8 cellular contexts compared by ENCODE assay signal in the genomic region with DNA sequence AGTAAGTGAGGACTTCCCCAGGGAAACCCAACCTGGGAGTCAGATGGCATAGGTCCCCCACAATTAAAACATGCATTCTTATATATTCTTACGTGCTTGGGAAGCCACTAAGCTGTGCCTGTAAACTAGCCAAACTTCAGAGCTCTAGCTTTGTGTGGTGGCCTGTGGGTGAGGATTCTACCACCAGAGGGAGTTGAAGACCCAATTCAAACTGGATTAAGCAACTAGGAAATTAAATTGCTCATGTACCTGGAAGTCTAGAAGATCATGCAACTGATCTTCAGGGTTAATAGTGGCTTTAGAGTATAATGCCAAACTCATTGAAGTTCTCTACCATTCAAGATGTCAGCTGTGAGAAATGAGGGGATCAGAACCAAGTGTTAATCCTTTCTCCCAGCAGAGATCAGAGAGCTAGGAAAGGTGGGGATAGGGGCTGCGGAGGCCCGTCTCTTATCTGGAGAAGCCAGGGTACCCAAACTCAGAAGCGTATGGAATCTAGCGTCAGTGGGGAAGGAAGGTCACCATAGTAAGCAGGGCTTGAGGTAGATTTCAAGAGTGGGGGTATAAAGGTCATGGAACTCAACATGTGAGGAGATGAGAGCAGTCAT. TPM values are rescaled to one million over a fixed set of nuclear protein-coding genes. Genes with fewer than 3 reads are reported as not detected.
DNase-seq lines count a peak whose midpoint lies in the region; ATAC-seq, FAIRE-seq and TF ChIP-seq lines count a peak whose summit lies in the region.

No MANE protein-coding gene starts in this region.

- H2AFZ ChIP-seq in HepG2 (ENCODE audit: low read length), result no peak overlapping the region

- in situ Hi-C loops in HepG2 (cut with HindIII; ENCODE audit: extremely low pct_ligation_motif_present, low pct_unique_long_range_greater_than_20kb), result loop anchor here (5.0 to 10.0 kb wide), 2 partner anchors 53 to 416 kb away; no protein-coding TSS in a partner anchor

- no peak for DNase-seq in Right ventricle myocardium superior
- no peak for DNase-seq in cardiac septum (ENCODE audit: low spot score)
- peak; percentile 31 to 63 (median 46) for DNase-seq in NCI-H1417 (lab: John Stamatoyannopoulos, UW)
- DNase-seq in astrocyte of the hippocampus (ENCODE audit: low read depth, low spot score), result peak; percentile 69
- DNase-seq in HepG2 (ENCODE audit: low spot score), result no peak
- DNase-seq in NCI-H128 (lab: John Stamatoyannopoulos, UW; ENCODE audit: unreplicated experiment), result no peak
- no peak for DNase-seq in mesenteric fat pad (ENCODE audit: low spot score)

- H3K27ac ChIP-seq in HepG2 (ENCODE audit: extremely low read length, insufficient read depth, low read length), result no peak overlapping the region

- POLR2A ChIA-PET in HepG2 (lab: Yijun Ruan, JAX), result no interaction called here

- H3K27me3 ChIP-seq in HepG2 (ENCODE audit: control insufficient read depth in 1 of 2, insufficient read depth in 2 of 2, low read length in 2 of 2), result no peaks in the 10 kb centered on the region

- no peak overlapping the region for H3K4me2 ChIP-seq in HepG2 (ENCODE audit: low read depth, low read length)

- intact Hi-C loops in Right ventricle myocardium superior (cut with DNase I), result loop anchor here (5.0 kb wide), 1 partner anchor 413 kb away; no protein-coding TSS in a partner anchor
- intact Hi-C loops in cardiac septum (cut with DNase I), result no loop called here
- intact Hi-C loops in HepG2 (cut with micrococcal nuclease; ENCODE audit: unreplicated experiment), result loop anchor here (1.0 kb wide), 1 partner anchor 1386 kb away; no protein-coding TSS in a partner anchor

- no peak overlapping the region for H3K4me3 ChIP-seq in HepG2 (replicated peaks in 1 of 3; ENCODE audit: insufficient read depth in 1 of 3, low read depth in 2 of 3, low read length in 3 of 3)

- no TSS peak for BruUV-seq in HepG2 (replicated peaks; lab: Mats Ljungman, UMichigan)

- CTCF ChIA-PET in HepG2 (lab: Yijun Ruan, JAX; ENCODE audit: low intra/inter-chr PET ratio, low total read pairs), result interaction anchor here (1.0 to 2.5 kb wide), 4 partner anchors 53 to 1386 kb away, joined by 3 to 18 read pairs (median 4); no protein-coding TSS in a partner anchor

- H4K20me1 ChIP-seq in HepG2 (ENCODE audit: insufficient read depth, low read length), result no peaks in the 10 kb centered on the region

- peak; percentile 51 for TF ChIP-seq CTCF in HepG2 (CRISPR knock-in tag; IDR thresholded peaks at IDR 0.05)

- TF ChIP-seq EP300 in HepG2 (IDR thresholded peaks at IDR 0.05; ENCODE audit: low read depth in 2 of 2, low read length in 2 of 2) (no peak), HepG2 (CRISPR knock-in tag; IDR thresholded peaks at IDR 0.05; ENCODE audit: borderline replicate concordance) (no peak)

- peak; percentile 55 for ATAC-seq in Right ventricle myocardium superior (ENCODE audit: poor library complexity)
- peak; percentile 92 for ATAC-seq in HepG2
- no peak for ATAC-seq in GM21526 (IDR thresholded peaks at IDR 0.05; ENCODE audit: low FRiP score, unreplicated experiment)

- no peaks in the 10 kb centered on the region for H3K79me2 ChIP-seq in HepG2 (ENCODE audit: insufficient read depth, low read length)

- 2% methylated on average over 5 of the region's 5 CpGs for WGBS in HepG2 (ENCODE audit: low lambda C conversion rate)

- peak; percentile 87 for FAIRE-seq in HepG2 (lab: Jason Lieb, UNC)

- no peak overlapping the region for H3K9ac ChIP-seq in HepG2 (ENCODE audit: insufficient read depth, low read depth, low read length)

- H3K4me1 ChIP-seq in HepG2 (ENCODE audit: insufficient read depth, low read length), result no peaks in the 10 kb centered on the region

- H3K36me3 ChIP-seq in HepG2 (replicated peaks in 1 of 2; ENCODE audit: control insufficient read depth in 1 of 2, insufficient read depth in 2 of 2, low read length in 2 of 2), result no peaks in the 10 kb centered on the region

- TF ChIP-seq RAD21 in HepG2 (CRISPR knock-in tag; IDR thresholded peaks at IDR 0.05), result no peak

- no peak for TF ChIP-seq POLR2A in HepG2 (IDR thresholded peaks at IDR 0.05; ENCODE audit: insufficient read depth in 1 of 2, low read depth in 2 of 2, low read length in 2 of 2)

- no peaks in the 10 kb centered on the region for H3K9me3 ChIP-seq in HepG2 (ENCODE audit: low read length)

TF ChIP-seq in HepG2, 621 proteins besides CTCF, POLR2A, EP300 and RAD21:
- no peak for TF ChIP-seq NFATC3 (CRISPR knock-in tag; IDR thresholded peaks at IDR 0.05)
- TF ChIP-seq ZFP37 (CRISPR knock-in tag; IDR thresholded peaks at IDR 0.05; ENCODE audit: borderline replicate concordance), result no peak
- no peak for TF ChIP-seq NFYC (CRISPR knock-in tag; IDR thresholded peaks at IDR 0.05)
- peak; percentile 33; the same call in 1 of the 2 replicates for TF ChIP-seq CEBPG (CRISPR knock-in tag; IDR thresholded peaks at IDR 0.05)
- TF ChIP-seq, protein P1, sequence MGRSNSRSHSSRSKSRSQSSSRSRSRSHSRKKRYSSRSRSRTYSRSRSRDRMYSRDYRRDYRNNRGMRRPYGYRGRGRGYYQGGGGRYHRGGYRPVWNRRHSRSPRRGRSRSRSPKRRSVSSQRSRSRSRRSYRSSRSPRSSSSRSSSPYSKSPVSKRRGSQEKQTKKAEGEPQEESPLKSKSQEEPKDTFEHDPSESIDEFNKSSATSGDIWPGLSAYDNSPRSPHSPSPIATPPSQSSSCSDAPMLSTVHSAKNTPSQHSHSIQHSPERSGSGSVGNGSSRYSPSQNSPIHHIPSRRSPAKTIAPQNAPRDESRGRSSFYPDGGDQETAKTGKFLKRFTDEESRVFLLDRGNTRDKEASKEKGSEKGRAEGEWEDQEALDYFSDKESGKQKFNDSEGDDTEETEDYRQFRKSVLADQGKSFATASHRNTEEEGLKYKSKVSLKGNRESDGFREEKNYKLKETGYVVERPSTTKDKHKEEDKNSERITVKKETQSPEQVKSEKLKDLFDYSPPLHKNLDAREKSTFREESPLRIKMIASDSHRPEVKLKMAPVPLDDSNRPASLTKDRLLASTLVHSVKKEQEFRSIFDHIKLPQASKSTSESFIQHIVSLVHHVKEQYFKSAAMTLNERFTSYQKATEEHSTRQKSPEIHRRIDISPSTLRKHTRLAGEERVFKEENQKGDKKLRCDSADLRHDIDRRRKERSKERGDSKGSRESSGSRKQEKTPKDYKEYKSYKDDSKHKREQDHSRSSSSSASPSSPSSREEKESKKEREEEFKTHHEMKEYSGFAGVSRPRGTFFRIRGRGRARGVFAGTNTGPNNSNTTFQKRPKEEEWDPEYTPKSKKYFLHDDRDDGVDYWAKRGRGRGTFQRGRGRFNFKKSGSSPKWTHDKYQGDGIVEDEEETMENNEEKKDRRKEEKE (IDR thresholded peaks at IDR 0.05), result no peak
- TF ChIP-seq SMC3 (IDR thresholded peaks at IDR 0.05; ENCODE audit: low read length), result peak; percentile 16; the same call in 1 of the 2 replicates
- TF ChIP-seq STAG1 (CRISPR knock-in tag; IDR thresholded peaks at IDR 0.05), result peak; percentile 22; the same call in 1 of the 2 replicates
- TF ChIP-seq ZNF879 (CRISPR knock-in tag; IDR thresholded peaks at IDR 0.05), result no peak
- TF ChIP-seq, protein P2, sequence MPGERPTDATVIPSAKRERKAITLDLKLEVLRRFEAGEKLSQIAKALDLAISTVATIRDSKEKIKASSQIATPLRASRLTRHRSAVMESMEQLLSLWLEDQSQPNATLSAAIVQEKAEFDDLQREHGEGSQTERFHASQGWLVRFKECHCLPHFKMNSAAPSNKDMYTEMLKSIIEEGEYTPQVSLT (CRISPR knock-in tag; IDR thresholded peaks at IDR 0.05; ENCODE audit: borderline replicate concordance, low read depth), result no peak
TF ChIP-seq in HepG2: peak in this region for 3.

RNA-seq across cellular contexts. Expression of gene CCDC85A, which starts 53.2 kb away (rescaled TPM):
- total RNA-seq in Right ventricle myocardium superior (4.3 TPM), cardiac septum (2.7 TPM), HepG2 (2016; rRNA removed; fragmentation: Illumina TruSeq; extraction: Trizol) (not detected in 2 replicates), mesenteric fat pad (7.6 TPM)
- total RNA-seq in HepG2 (2016; cell fraction: cytosol; rRNA removed; fragmentation: Illumina TruSeq; extraction: Trizol; ENCODE audit: low read depth), result not detected in 2 replicates
- total RNA-seq in HepG2 (2016; cell fraction: insoluble cytoplasmic fraction; rRNA removed; fragmentation: Illumina TruSeq; extraction: Trizol), result not detected in 2 replicates
- total RNA-seq in HepG2 (2016; cell fraction: membrane; rRNA removed; fragmentation: Illumina TruSeq; extraction: Trizol), result not detected in 2 replicates
- not detected in 2 replicates for total RNA-seq in HepG2 (2016; cell fraction: nucleus; rRNA removed; fragmentation: Illumina TruSeq; extraction: Trizol)
- not detected in 2 replicates for polyA plus RNA-seq in HepG2 (2011; rRNA removed)
- not detected in 2 replicates for polyA plus RNA-seq in HepG2 (2011; cell fraction: cytosol; rRNA removed)
- not detected in 2 replicates for polyA plus RNA-seq in HepG2 (2011; cell fraction: nucleus; rRNA removed)
- not detected in 2 replicates for polyA plus RNA-seq in HepG2 (2012)
- polyA plus RNA-seq in HepG2 (2016; cell fraction: cytosol; fragmentation: Illumina TruSeq; extraction: Trizol; ENCODE audit: low read depth), result not detected in 2 replicates
- not detected in 2 replicates for polyA plus RNA-seq in HepG2 (2016; cell fraction: insoluble cytoplasmic fraction; fragmentation: Illumina TruSeq; extraction: Trizol; ENCODE audit: low read depth)
- not detected in 2 replicates for polyA plus RNA-seq in HepG2 (2016; cell fraction: membrane; fragmentation: Illumina TruSeq; extraction: Trizol; ENCODE audit: low read depth)
- polyA plus RNA-seq in HepG2 (2016; cell fraction: nucleus; fragmentation: Illumina TruSeq; extraction: Trizol; ENCODE audit: insufficient read depth, low read depth), result not detected in 2 replicates
- polyA minus RNA-seq in HepG2 (2011; rRNA and poly(A)+ RNA removed; ENCODE audit: low replicate concordance), result 0.12 TPM in 1 of 2 replicates, not detected in the other
- not detected in 2 replicates for polyA minus RNA-seq in HepG2 (2011; cell fraction: cytosol; rRNA and poly(A)+ RNA removed)
- not detected in 2 replicates for polyA minus RNA-seq in HepG2 (2011; cell fraction: nucleus; rRNA and poly(A)+ RNA removed)

Comparison
In these comparisons a context has a peak if more than half of its experiments do, and no peak if none do; other contexts are left out.
1. DNase-seq: peak in NCI-H1417 (3 of 3) and astrocyte of the hippocampus (single experiment); none in Right ventricle myocardium superior (single experiment), cardiac septum (single experiment), HepG2 (single experiment), NCI-H128 (single experiment) and mesenteric fat pad (single experiment).